In genomic region chr9:136840877-136841645, GRCh38 we compare ENCODE assay signal across 8 cellular contexts. TPM values are rescaled to one million over a fixed set of nuclear protein-coding genes. Genes with fewer than 3 reads are reported as not detected.
DNase-seq lines count a peak whose midpoint lies in the region; ATAC-seq and TF ChIP-seq lines count a peak whose summit lies in the region.

No MANE protein-coding gene starts in this region.

- peaks cover 30% of the 10 kb centered on the region for H3K27me3 ChIP-seq in thymus (ENCODE audit: control insufficient read depth, insufficient read depth)
- H3K27me3 ChIP-seq in suprapubic skin: peaks cover 26% of the 10 kb centered on the region

- TF ChIP-seq POLR2A in suprapubic skin (IDR thresholded peaks at IDR 0.05): no peak

- DNase-seq in COR-L47 (lab: John Stamatoyannopoulos, UW): peak; percentile 94
- peak; percentile 82 for DNase-seq in NCI-H1092 treated with DMSO at 0.1 percent for 48 hours (lab: John Stamatoyannopoulos, UW)
- peak; percentile 86 for DNase-seq in SW480 (ENCODE audit: low spot score)
- peak in 48 of 51 donors; percentile 20 to 88 (median 72) for DNase-seq in hypothalamus (lab: John Stamatoyannopoulos, UW)
- DNase-seq in activated T-cell treated with anti-CD3 and anti-CD28 coated beads, Interleukin-2, amount 50 U/mL, for 1 hour: no peak
- no peak for DNase-seq in suprapubic skin (ENCODE audit: low spot score in 2 of 2)

- H3K9me3 ChIP-seq in thymus (ENCODE audit: control insufficient read depth): peaks cover 2% of the 10 kb centered on the region
- no peaks in the 10 kb centered on the region for H3K9me3 ChIP-seq in suprapubic skin

- WGBS in thymus: 89% methylated on average over 28 of the region's 28 CpGs
- 73% methylated on average over 14 of the region's 28 CpGs for WGBS in suprapubic skin

- H3K4me1 ChIP-seq in thymus (ENCODE audit: control insufficient read depth, insufficient read depth, low read length): peaks cover 6% of the 10 kb centered on the region
- peaks cover 57% of the 10 kb centered on the region for H3K4me1 ChIP-seq in suprapubic skin

- ATAC-seq in HG02571 (IDR thresholded peaks at IDR 0.05; ENCODE audit: unreplicated experiment): no peak

- H3K27ac ChIP-seq in thymus (ENCODE audit: low read depth) (peak overlapping the region; percentile 60), suprapubic skin (no peak overlapping the region)

- no peak for TF ChIP-seq CTCF in suprapubic skin (IDR thresholded peaks at IDR 0.05)

- TF ChIP-seq EP300 in suprapubic skin (IDR thresholded peaks at IDR 0.05): no peak

- H3K4me3 ChIP-seq in thymus (ENCODE audit: low read length) (no peak overlapping the region), suprapubic skin (no peak overlapping the region)

- H3K36me3 ChIP-seq in thymus (ENCODE audit: control insufficient read depth, insufficient read depth) (peaks cover 50% of the 10 kb centered on the region), suprapubic skin (peaks cover 37% of the 10 kb centered on the region)

RNA-seq across cellular contexts. Expression of gene AJM1, which starts 1.2 kb away (rescaled TPM):
- 1.8 TPM for polyA plus RNA-seq in thymus
- total RNA-seq in suprapubic skin: 1 to 10 TPM; 1.6 to 3.1 (median 2.2) TPM

RNA-seq across cellular contexts. Expression of gene PHPT1, which starts 8.1 kb away (rescaled TPM):
- 85.7 TPM for polyA plus RNA-seq in thymus
- 10 to 100 TPM; 41.9 to 64.2 (median 46.6) TPM for total RNA-seq in suprapubic skin

RNA-seq across cellular contexts. Expression of gene MAMDC4, which starts 11.1 kb away (rescaled TPM):
- 14.0 TPM for polyA plus RNA-seq in thymus
- 1 to 10 TPM; 1.3 to 3.9 (median 1.8) TPM for total RNA-seq in suprapubic skin

RNA-seq across cellular contexts. Expression of gene EDF1, which starts 25.0 kb away (rescaled TPM):
- 407 TPM for polyA plus RNA-seq in thymus
- 100 to 1,000 TPM; 236 to 328 (median 311) TPM for total RNA-seq in suprapubic skin

RNA-seq across cellular contexts. Expression of gene RABL6, which starts 33.3 kb away (rescaled TPM):
- polyA plus RNA-seq in thymus: 55.1 TPM
- total RNA-seq in suprapubic skin: 10 to 100 TPM; 54.2 to 70.7 (median 61.0) TPM

Comparison
In these comparisons a context has a peak if more than half of its experiments do, and no peak if none do; other contexts are left out.
1. DNase-seq: peak in COR-L47 (single experiment), NCI-H1092 treated with DMSO at 0.1 percent for 48 hours (single experiment), SW480 (single experiment) and hypothalamus (48 of 51); none in activated T-cell treated with anti-CD3 and anti-CD28 coated beads, Interleukin-2, amount 50 U/mL, for 1 hour (single experiment) and suprapubic skin (0 of 2).